2 cellular contexts compared by ENCODE assay signal in genomic region chr5:76456258-76456657, GRCh38.
TF ChIP-seq lines count a peak whose summit lies in the region.

No MANE protein-coding gene starts in this region.

TF ChIP-seq in WTC11, 78 proteins besides CTCF, POLR2A, EP300 and RAD21:
- TF ChIP-seq ZNF396 (CRISPR knock-in tag; IDR thresholded peaks at IDR 0.05; ENCODE audit: borderline replicate concordance), result no peak
- TF ChIP-seq MYBL2 (CRISPR knock-in tag; IDR thresholded peaks at IDR 0.05), result no peak
- no peak for TF ChIP-seq TCF7 (CRISPR knock-in tag; IDR thresholded peaks at IDR 0.05; ENCODE audit: low read depth)
- TF ChIP-seq ZMAT4 (CRISPR knock-in tag; IDR thresholded peaks at IDR 0.05), result no peak
- TF ChIP-seq IRF2 (CRISPR knock-in tag; IDR thresholded peaks at IDR 0.05; ENCODE audit: borderline replicate concordance, low read depth), result no peak
- no peak for TF ChIP-seq ZNF232 (CRISPR knock-in tag; IDR thresholded peaks at IDR 0.05)
- no peak for TF ChIP-seq E2F4 (CRISPR knock-in tag; IDR thresholded peaks at IDR 0.05; ENCODE audit: borderline replicate concordance, low read depth)
- TF ChIP-seq JUN (CRISPR knock-in tag; IDR thresholded peaks at IDR 0.05), result no peak
- no peak for TF ChIP-seq ZNF263 (CRISPR knock-in tag; IDR thresholded peaks at IDR 0.05; ENCODE audit: low read depth)
- TF ChIP-seq ATF1 (CRISPR knock-in tag; IDR thresholded peaks at IDR 0.05), result no peak
- no peak for TF ChIP-seq HMGA2 (CRISPR knock-in tag; IDR thresholded peaks at IDR 0.05)
- TF ChIP-seq NFYB (CRISPR knock-in tag; conservative IDR thresholded peaks at IDR 0.05; ENCODE audit: low read depth), result no peak
- TF ChIP-seq PRRX2 (CRISPR knock-in tag; IDR thresholded peaks at IDR 0.05), result no peak
- no peak for TF ChIP-seq PREB (CRISPR knock-in tag; IDR thresholded peaks at IDR 0.05; ENCODE audit: borderline replicate concordance)
- no peak for TF ChIP-seq E2F5 (CRISPR knock-in tag; IDR thresholded peaks at IDR 0.05)
- no peak for TF ChIP-seq NR3C1 (CRISPR knock-in tag; conservative IDR thresholded peaks at IDR 0.05; ENCODE audit: low read depth)
- TF ChIP-seq ERG (CRISPR knock-in tag; IDR thresholded peaks at IDR 0.05), result no peak

TF ChIP-seq in HepG2, 621 proteins besides CTCF, POLR2A, EP300 and RAD21:
- TF ChIP-seq PRDM10 (CRISPR knock-in tag; IDR thresholded peaks at IDR 0.05; ENCODE audit: low read depth) (peak; percentile 64; the same call in 1 of the 2 replicates), CEBPB (IDR thresholded peaks at IDR 0.05; ENCODE audit: borderline replicate concordance, low read depth, low read length) (0 out of 2 replicates have a peak, but pooled peaks have one; percentile 12), TEAD2 (CRISPR knock-in tag; IDR thresholded peaks at IDR 0.05) (no peak)
TF ChIP-seq in HepG2: peak in this region for 2.
